9 cellular contexts compared by ENCODE assay signal in the genomic region with DNA sequence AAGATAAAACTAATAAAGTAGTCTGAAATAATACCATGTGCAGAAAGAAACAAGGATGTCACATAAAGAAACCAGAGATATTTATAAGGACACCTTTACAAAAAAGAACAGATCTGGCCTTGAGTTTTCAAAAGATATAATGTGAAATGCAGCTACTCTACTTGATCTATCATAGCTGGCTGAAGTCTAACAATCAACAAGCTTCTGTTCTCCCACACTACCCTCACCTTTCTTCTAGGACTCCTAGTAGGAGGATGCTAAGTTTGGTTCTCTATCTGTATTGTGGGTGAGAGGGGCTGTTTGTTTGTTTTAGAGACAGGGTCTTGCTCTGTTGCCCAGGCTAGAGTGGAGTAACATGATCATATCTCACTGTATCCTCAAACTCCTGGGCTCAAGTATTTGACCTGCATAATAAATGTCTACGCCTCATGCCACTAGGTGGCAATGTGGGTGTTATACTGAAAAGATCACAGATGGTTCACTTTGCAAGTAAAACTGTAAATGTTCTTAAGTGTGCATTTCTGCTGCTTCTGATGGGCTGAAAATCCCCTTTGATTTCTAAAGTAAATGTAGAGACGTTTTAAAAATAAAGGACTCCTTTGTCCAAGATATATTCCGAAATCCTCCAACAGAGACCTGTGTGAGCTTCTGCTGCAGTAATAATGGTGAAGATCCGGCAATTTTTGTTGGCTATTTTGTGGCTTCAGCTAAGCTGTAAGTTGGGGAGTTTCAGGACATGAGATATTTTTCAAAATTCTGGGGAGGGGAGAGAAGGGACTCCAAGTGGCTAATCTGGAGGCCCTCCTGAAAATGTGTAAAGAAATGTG.
A peak's percentile ranks its signal among the peaks of the same experiment; 100 is the strongest.
DNase-seq lines count a peak whose midpoint lies in the region; ATAC-seq and TF ChIP-seq lines count a peak whose summit lies in the region.
"Had no signal": no experiment of that assay in that cellular context is flagged by ENCODE, and none has a peak within 500 bp of the region (broad histone marks: within the 10 kb centered on the region; RNA-seq: fewer than 3 reads in every experiment).

No MANE protein-coding gene starts in this region.

- H3K9me3 Mint-ChIP-seq in MCF 10A (ENCODE audit: unreplicated experiment) = no peaks in the 10 kb centered on the region
- H3K9me3 Mint-ChIP-seq: dendritic cell treated with granulocyte-macrophage colony-stimulating factor and Interleukin-4, amounts not matched to agents 40 ng/mL and 50 ng/mL, for 4 days had no signal

- TF ChIP-seq POLR2A in suprapubic skin (IDR thresholded peaks at IDR 0.05) = no peak

- no peaks in the 10 kb centered on the region for H3K27me3 ChIP-seq in suprapubic skin

- no peak overlapping the region for H3K4me3 Mint-ChIP-seq in MCF 10A (ENCODE audit: unreplicated experiment)
- H3K4me3 Mint-ChIP-seq: dendritic cell treated with granulocyte-macrophage colony-stimulating factor and Interleukin-4, amounts not matched to agents 40 ng/mL and 50 ng/mL, for 4 days had no signal

- BruUV-seq in MCF 10A (replicated peaks; lab: Mats Ljungman, UMichigan) = no TSS peak

- intact Hi-C loops in MCF 10A (cut with micrococcal nuclease) = loop anchor here (1.0 to 2.0 kb wide), 2 partner anchors 56 to 99 kb away; no protein-coding TSS in a partner anchor

- no peak overlapping the region for H3K4me3 ChIP-seq in suprapubic skin

- H3K4me1 ChIP-seq in suprapubic skin = peaks cover 4% of the 10 kb centered on the region

- 38% methylated on average over 4 of the region's 4 CpGs for WGBS in suprapubic skin

- CTCF ChIA-PET in MCF 10A (lab: Yijun Ruan, JAX) = interaction anchor here (0.6 to 12.1 kb wide), 58 partner anchors 9 to 409 kb away, joined by 3 to 294 read pairs (median 6); no protein-coding TSS in a partner anchor

- H3K36me3 ChIP-seq in suprapubic skin = no peaks in the 10 kb centered on the region

- peaks cover 13% of the 10 kb centered on the region for H3K27me3 Mint-ChIP-seq in MCF 10A (ENCODE audit: insufficient read depth, unreplicated experiment)

- H3K27ac ChIP-seq in suprapubic skin = no peak overlapping the region

- POLR2A ChIA-PET in MCF 10A (lab: Yijun Ruan, JAX) = interaction anchor here (0.8 to 3.0 kb wide), 5 partner anchors 46 to 61 kb away, joined by 3 to 24 read pairs (median 4); no protein-coding TSS in a partner anchor

- TF ChIP-seq EP300 in suprapubic skin (IDR thresholded peaks at IDR 0.05) = no peak

- ATAC-seq in HG02938 (IDR thresholded peaks at IDR 0.05; ENCODE audit: unreplicated experiment) (peak; percentile 49), GM21529 (IDR thresholded peaks at IDR 0.05; ENCODE audit: unreplicated experiment) (no peak)

- H3K9me3 ChIP-seq in suprapubic skin = no peaks in the 10 kb centered on the region

- H3K4me1 Mint-ChIP-seq in MCF 10A (ENCODE audit: insufficient read depth, unreplicated experiment) = peaks cover 6% of the 10 kb centered on the region

- H3K27ac Mint-ChIP-seq in MCF 10A (ENCODE audit: low read depth, unreplicated experiment) = no peak overlapping the region
- H3K27ac Mint-ChIP-seq: dendritic cell treated with granulocyte-macrophage colony-stimulating factor and Interleukin-4, amounts not matched to agents 40 ng/mL and 50 ng/mL, for 4 days had no signal

- DNase-seq in NK-92 treated with Interleukin-12 subunit alpha and Interleukin-12 subunit beta, amount 100 ng/mL, for 24 hours (lab: John Stamatoyannopoulos, UW) = peak; percentile 15
- DNase-seq in NK-92 (lab: John Stamatoyannopoulos, UW; ENCODE audit: unreplicated experiment) = no peak
- peak; percentile 70 for DNase-seq in OCI-M1 (lab: John Stamatoyannopoulos, UW)
- DNase-seq in MCF 10A (ENCODE audit: unreplicated experiment) = peak; percentile 62
- DNase-seq in iris pigment epithelial cell (ENCODE audit: low read depth) = peak; percentile 68
- DNase-seq in suprapubic skin (ENCODE audit: low spot score in 2 of 2) = no peak

- no peaks in the 10 kb centered on the region for H3K36me3 Mint-ChIP-seq in MCF 10A (ENCODE audit: insufficient read depth, unreplicated experiment)

- TF ChIP-seq CTCF in MCF 10A (IDR thresholded peaks at IDR 0.05; ENCODE audit: unreplicated experiment) (peak; percentile 68), suprapubic skin (IDR thresholded peaks at IDR 0.05) (peak; percentile 48 to 61)

Comparison
In these comparisons a context has a peak if more than half of its experiments do, and no peak if none do; other contexts are left out.
1. DNase-seq: peak in NK-92 treated with Interleukin-12 subunit alpha and Interleukin-12 subunit beta, amount 100 ng/mL, for 24 hours (single experiment), OCI-M1 (single experiment), MCF 10A (single experiment) and iris pigment epithelial cell (single experiment); none in NK-92 (single experiment) and suprapubic skin (0 of 2).